Comparison of ENCODE assay signal across 25 cellular contexts in genomic region chr12:1226951-1227350, GRCh38.
DNase-seq lines count a peak whose midpoint lies in the region; ATAC-seq, FAIRE-seq and TF ChIP-seq lines count a peak whose summit lies in the region.
"Had no signal": no experiment of that assay in that cellular context is flagged by ENCODE, and none has a peak within 500 bp of the region (broad histone marks: within the 10 kb centered on the region; RNA-seq: fewer than 3 reads in every experiment).

No MANE protein-coding gene starts in this region.

- 44% methylated on average over 3 of the region's 3 CpGs for WGBS in K562 (ENCODE audit: insufficient coverage, low coverage, missing lambda C conversion rate)

- peaks cover 18% of the 10 kb centered on the region for H3K4me1 ChIP-seq in OCI-LY1 (ENCODE audit: insufficient read depth, low read length, severe bottlenecking)
- H3K4me1 ChIP-seq in K562 (replicated peaks in 1 of 2; ENCODE audit: control insufficient read depth in 2 of 2, insufficient read depth in 2 of 2, low read length in 2 of 2), result no peaks in the 10 kb centered on the region
- H3K4me1 ChIP-seq: ascending aorta, parathyroid adenoma, Peyer's patch, SJSA1 had no signal

- H3K9me3 ChIP-seq in OCI-LY1 (ENCODE audit: low read length) (0 out of 2 replicates have a peak, but pooled peaks cover 1% of the 10 kb centered on the region), K562 (replicated peaks; ENCODE audit: control insufficient read depth, insufficient read depth, low read depth, low read length) (no peaks in the 10 kb centered on the region; the same call in 1 of the 2 replicates)
- H3K9me3 ChIP-seq: ascending aorta, HAP-1, Peyer's patch, SJSA1 had no signal

- H3K27ac Mint-ChIP-seq in activated naive CD8-positive, alpha-beta T cell treated with anti-CD3 and anti-CD28 coated beads, Interleukin-2, amount 50 U/mL, for 24 hours, result peak overlapping the region; percentile 29
- no peak overlapping the region for H3K27ac Mint-ChIP-seq in activated naive CD8-positive, alpha-beta T cell treated with anti-CD3 and anti-CD28 coated beads for 36 hours
- H3K27ac Mint-ChIP-seq in activated naive CD4-positive, alpha-beta T cell treated with anti-CD3 and anti-CD28 coated beads for 36 hours, result no peak overlapping the region
- H3K27ac Mint-ChIP-seq: nephron progenitor cell had no signal

- H3K36me3 ChIP-seq in OCI-LY1 (ENCODE audit: insufficient read depth, low read length), result 0 out of 2 replicates have a peak, but pooled peaks cover 7% of the 10 kb centered on the region
- no peaks in the 10 kb centered on the region for H3K36me3 ChIP-seq in K562 (ENCODE audit: control insufficient read depth, insufficient read depth, low read length)
- H3K36me3 ChIP-seq: ascending aorta, HAP-1, Peyer's patch, spleen, WERI-Rb-1 had no signal

- no peaks in the 10 kb centered on the region for H4K20me1 ChIP-seq in OCI-LY1 (ENCODE audit: insufficient read depth, low read length)
- no peaks in the 10 kb centered on the region for H4K20me1 ChIP-seq in K562 (replicated peaks; ENCODE audit: control insufficient read depth, insufficient read depth, low read length)

- CTCF ChIA-PET in K562 (lab: Yijun Ruan, JAX; ENCODE audit: low intra/inter-chr PET ratio), result no interaction called here
- CTCF ChIA-PET in activated naive CD4-positive, alpha-beta T cell treated with anti-CD3 and anti-CD28 coated beads for 36 hours (lab: Charles Lee), result no interaction called here

- TF ChIP-seq POLR2A in K562 (conservative IDR thresholded peaks at IDR 0.05), result no peak

- no peaks in the 10 kb centered on the region for H3F3A ChIP-seq in OCI-LY1 (ENCODE audit: insufficient read depth, low read length)

- H3K27me3 ChIP-seq in OCI-LY1 (ENCODE audit: insufficient read depth, low read length) (no peaks in the 10 kb centered on the region), K562 (ENCODE audit: control insufficient read depth in 2 of 2, insufficient read depth in 2 of 2, low read length in 2 of 2) (no peaks in the 10 kb centered on the region)
- H3K27me3 ChIP-seq: ascending aorta, Peyer's patch, SJSA1, spleen had no signal

- no peak overlapping the region for H2AFZ ChIP-seq in OCI-LY1 (ENCODE audit: low read length)
- no peak overlapping the region for H2AFZ ChIP-seq in K562 (ENCODE audit: low read depth, low read length)
- H2AFZ ChIP-seq: parathyroid adenoma had no signal

- no peak for TF ChIP-seq EP300 in K562 (IDR thresholded peaks at IDR 0.05; ENCODE audit: low read length)

- peaks cover 19% of the 10 kb centered on the region for H3K4me1 Mint-ChIP-seq in activated naive CD8-positive, alpha-beta T cell treated with anti-CD3 and anti-CD28 coated beads, Interleukin-2, amount 50 U/mL, for 24 hours
- peaks cover 16% of the 10 kb centered on the region for H3K4me1 Mint-ChIP-seq in activated naive CD8-positive, alpha-beta T cell treated with anti-CD3 and anti-CD28 coated beads for 36 hours
- H3K4me1 Mint-ChIP-seq in activated naive CD4-positive, alpha-beta T cell treated with anti-CD3 and anti-CD28 coated beads for 36 hours (ENCODE audit: low read depth), result peaks cover 22% of the 10 kb centered on the region
- H3K4me1 Mint-ChIP-seq: nephron progenitor cell had no signal

- intact Hi-C loops in K562 (cut with micrococcal nuclease), result no loop called here
- intact Hi-C loops in activated naive CD4-positive, alpha-beta T cell treated with anti-CD3 and anti-CD28 coated beads for 36 hours (cut with micrococcal nuclease), result no loop called here

- ATAC-seq in activated naive CD8-positive, alpha-beta T cell treated with anti-CD3 and anti-CD28 coated beads, Interleukin-2, amount 50 U/mL, for 24 hours, result peak; percentile 68
- no peak for ATAC-seq in K562
- ATAC-seq in HG02981 (IDR thresholded peaks at IDR 0.05; ENCODE audit: unreplicated experiment), result no peak
- ATAC-seq: right cardiac atrium had no signal

- H3K9ac ChIP-seq in OCI-LY1 (ENCODE audit: low read length), result no peak overlapping the region
- no peak overlapping the region for H3K9ac ChIP-seq in K562 (ENCODE audit: insufficient read depth in 1 of 2, low read depth in 2 of 2, low read length in 2 of 2)
- H3K9ac ChIP-seq: parathyroid adenoma had no signal

- in situ Hi-C loops in K562 (cut with MboI), result no loop called here

- H3K9me1 ChIP-seq in K562 (ENCODE audit: control insufficient read depth, insufficient read depth, low read length), result no peaks in the 10 kb centered on the region

- H3K27ac ChIP-seq in OCI-LY1 (ENCODE audit: low read depth, low read length, poor library complexity, severe bottlenecking) (peak overlapping the region; percentile 47), K562 (ENCODE audit: extremely low read depth, low read depth, low read length) (no peak overlapping the region)
- H3K27ac ChIP-seq: ascending aorta, C4-2B, parathyroid adenoma, Peyer's patch, SJSA1, WERI-Rb-1 had no signal

- peak overlapping the region; percentile 43; the same call in 1 of the 2 replicates for H3K4me2 ChIP-seq in OCI-LY1 (ENCODE audit: low read length)
- no peak overlapping the region for H3K4me2 ChIP-seq in K562 (ENCODE audit: insufficient read depth, low read length)

- H3K27me3 Mint-ChIP-seq in activated naive CD8-positive, alpha-beta T cell treated with anti-CD3 and anti-CD28 coated beads, Interleukin-2, amount 50 U/mL, for 24 hours, result no peaks in the 10 kb centered on the region
- no peaks in the 10 kb centered on the region for H3K27me3 Mint-ChIP-seq in activated naive CD8-positive, alpha-beta T cell treated with anti-CD3 and anti-CD28 coated beads for 36 hours
- H3K27me3 Mint-ChIP-seq in activated naive CD4-positive, alpha-beta T cell treated with anti-CD3 and anti-CD28 coated beads for 36 hours (ENCODE audit: low read depth), result no peaks in the 10 kb centered on the region
- H3K27me3 Mint-ChIP-seq: IgD-negative memory B cell had no signal

- peaks cover under 1% of the 10 kb centered on the region for H3K9me3 Mint-ChIP-seq in activated naive CD8-positive, alpha-beta T cell treated with anti-CD3 and anti-CD28 coated beads, Interleukin-2, amount 50 U/mL, for 24 hours
- H3K9me3 Mint-ChIP-seq in activated naive CD8-positive, alpha-beta T cell treated with anti-CD3 and anti-CD28 coated beads for 36 hours, result peaks cover 4% of the 10 kb centered on the region
- H3K9me3 Mint-ChIP-seq in activated naive CD4-positive, alpha-beta T cell treated with anti-CD3 and anti-CD28 coated beads for 36 hours, result no peaks in the 10 kb centered on the region

- no TSS peak for BruUV-seq in K562 (replicated peaks; lab: Mats Ljungman, UMichigan)

- no peak overlapping the region for H3K4me3 Mint-ChIP-seq in activated naive CD8-positive, alpha-beta T cell treated with anti-CD3 and anti-CD28 coated beads, Interleukin-2, amount 50 U/mL, for 24 hours
- no peak overlapping the region for H3K4me3 Mint-ChIP-seq in activated naive CD8-positive, alpha-beta T cell treated with anti-CD3 and anti-CD28 coated beads for 36 hours
- no peak overlapping the region for H3K4me3 Mint-ChIP-seq in activated naive CD4-positive, alpha-beta T cell treated with anti-CD3 and anti-CD28 coated beads for 36 hours
- H3K4me3 Mint-ChIP-seq: nephron progenitor cell had no signal

- H3K9me2 ChIP-seq in OCI-LY1 (ENCODE audit: low read depth, low read length), result no peaks in the 10 kb centered on the region

- no peak for TF ChIP-seq RAD21 in K562 (CRISPR knock-in tag; conservative IDR thresholded peaks at IDR 0.05 in 1 of 2, IDR thresholded peaks at IDR 0.05 in 1 of 2)

- H3K36me3 Mint-ChIP-seq in activated naive CD8-positive, alpha-beta T cell treated with anti-CD3 and anti-CD28 coated beads, Interleukin-2, amount 50 U/mL, for 24 hours (ENCODE audit: low read depth), result peaks cover 9% of the 10 kb centered on the region
- peaks cover 14% of the 10 kb centered on the region for H3K36me3 Mint-ChIP-seq in activated naive CD8-positive, alpha-beta T cell treated with anti-CD3 and anti-CD28 coated beads for 36 hours
- peaks cover 8% of the 10 kb centered on the region for H3K36me3 Mint-ChIP-seq in activated naive CD4-positive, alpha-beta T cell treated with anti-CD3 and anti-CD28 coated beads for 36 hours (ENCODE audit: low read depth)

- DNase-seq in activated naive CD8-positive, alpha-beta T cell treated with anti-CD3 and anti-CD28 coated beads, Interleukin-2, amount 50 U/mL, for 24 hours, result no peak
- DNase-seq in activated naive CD8-positive, alpha-beta T cell treated with anti-CD3 and anti-CD28 coated beads for 36 hours, result no peak
- DNase-seq in K562 (ENCODE audit: extremely low read depth in 1 of 4, low spot score in 3 of 4) (no peak), Kasumi-1 (lab: John Stamatoyannopoulos, UW) (no peak)
- DNase-seq in activated naive CD4-positive, alpha-beta T cell treated with anti-CD3 and anti-CD28 coated beads for 36 hours, result no peak
- DNase-seq: activated CD4-positive, alpha-beta T cell treated with anti-CD3 and anti-CD28 coated beads, Interleukin-2, amount 50 U/mL, for 4 hours; activated naive CD4-positive, alpha-beta T cell treated with anti-CD3 and anti-CD28 coated beads, Interleukin-2, amount 50 U/mL, for 16 hours; caudate nucleus; dermis blood vessel endothelial cell; NCI-H1436; NCI-H2107; nephron progenitor cell; Peyer's patch; right cardiac atrium; spleen; stimulated activated naive CD4-positive, alpha-beta T cell; WERI-Rb-1 had no signal

- TF ChIP-seq CTCF in OCI-LY1 (IDR thresholded peaks at IDR 0.05; ENCODE audit: low read length) (no peak), K562 (IDR thresholded peaks at IDR 0.05 in 2 of 3, conservative IDR thresholded peaks at IDR 0.05 in 1 of 3; ENCODE audit: insufficient read depth in 2 of 3, low read depth in 1 of 3, low read length in 3 of 3) (no peak)

- FAIRE-seq in K562 (lab: Jason Lieb, UNC), result no peak

- POLR2A ChIA-PET in K562 (lab: Yijun Ruan, JAX), result interaction anchor here (1.3 kb wide), 1 partner anchor 11 kb away, joined by 5 read pairs; no protein-coding TSS in a partner anchor

- H3K4me3 ChIP-seq in OCI-LY1 (ENCODE audit: low read depth, low read length, poor library complexity, severe bottlenecking) (no peak overlapping the region), K562 (no peak overlapping the region)
- H3K4me3 ChIP-seq: ascending aorta, HAP-1, Peyer's patch, SJSA1, spleen had no signal

- peaks cover 27% of the 10 kb centered on the region; the same call in 1 of the 2 replicates for H3K79me2 ChIP-seq in OCI-LY1 (ENCODE audit: insufficient read depth, low read length)
- no peaks in the 10 kb centered on the region for H3K79me2 ChIP-seq in K562 (ENCODE audit: control insufficient read depth, insufficient read depth, low read length)

TF ChIP-seq in K562, 482 proteins besides CTCF, POLR2A, EP300 and RAD21 (continues in another document):
- TF ChIP-seq, protein P1, sequence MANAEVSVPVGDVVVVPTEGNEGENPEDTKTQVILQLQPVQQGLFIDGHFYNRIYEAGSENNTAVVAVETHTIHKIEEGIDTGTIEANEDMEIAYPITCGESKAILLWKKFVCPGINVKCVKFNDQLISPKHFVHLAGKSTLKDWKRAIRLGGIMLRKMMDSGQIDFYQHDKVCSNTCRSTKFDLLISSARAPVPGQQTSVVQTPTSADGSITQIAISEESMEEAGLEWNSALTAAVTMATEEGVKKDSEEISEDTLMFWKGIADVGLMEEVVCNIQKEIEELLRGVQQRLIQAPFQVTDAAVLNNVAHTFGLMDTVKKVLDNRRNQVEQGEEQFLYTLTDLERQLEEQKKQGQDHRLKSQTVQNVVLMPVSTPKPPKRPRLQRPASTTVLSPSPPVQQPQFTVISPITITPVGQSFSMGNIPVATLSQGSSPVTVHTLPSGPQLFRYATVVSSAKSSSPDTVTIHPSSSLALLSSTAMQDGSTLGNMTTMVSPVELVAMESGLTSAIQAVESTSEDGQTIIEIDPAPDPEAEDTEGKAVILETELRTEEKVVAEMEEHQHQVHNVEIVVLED (CRISPR knock-in tag; IDR thresholded peaks at IDR 0.05), result no peak
